16 cellular contexts compared by ENCODE assay signal in genomic region chr21:39029086-39029772, GRCh38.
A peak's percentile ranks its signal among the peaks of the same experiment; 100 is the strongest.
DNase-seq lines count a peak whose midpoint lies in the region; ATAC-seq and TF ChIP-seq lines count a peak whose summit lies in the region.
"Had no signal": no experiment of that assay in that cellular context is flagged by ENCODE, and none has a peak within 500 bp of the region (broad histone marks: within the 10 kb centered on the region; RNA-seq: fewer than 3 reads in every experiment).

No MANE protein-coding gene starts in this region.

- no peaks in the 10 kb centered on the region for H3K9me2 ChIP-seq in GM23248 (ENCODE audit: insufficient read depth)
- no peaks in the 10 kb centered on the region for H3K9me2 ChIP-seq in hepatocyte (replicated peaks; ENCODE audit: insufficient read depth)

- TF ChIP-seq CTCF in AG04449 (IDR thresholded peaks at IDR 0.05; ENCODE audit: insufficient read depth, low read length, missing control alignments), result no peak
- TF ChIP-seq CTCF in cardiac fibroblast (IDR thresholded peaks at IDR 0.05; ENCODE audit: low read depth, low read length), result no peak
- TF ChIP-seq CTCF in hepatocyte (IDR thresholded peaks at IDR 0.05; ENCODE audit: poor library complexity), result no peak

- peak overlapping the region; percentile 83 for H3K27ac ChIP-seq in GM23248
- peak overlapping the region; percentile 66 for H3K27ac ChIP-seq in hepatocyte

- H3K4me3 ChIP-seq in AG04449 (ENCODE audit: low read depth, low read length) (no peak overlapping the region), GM23248 (peak overlapping the region; percentile 31; the same call in 1 of the 2 replicates), cardiac fibroblast (replicated peaks in 1 of 2; ENCODE audit: low read depth in 2 of 2, low read length in 2 of 2) (no peak overlapping the region), hepatocyte (no peak overlapping the region)
- H3K4me3 ChIP-seq: skin epidermis had no signal

- H3K36me3 ChIP-seq in GM23248 (ENCODE audit: low read depth), result no peaks in the 10 kb centered on the region
- no peaks in the 10 kb centered on the region for H3K36me3 ChIP-seq in hepatocyte (replicated peaks; ENCODE audit: insufficient read depth, low read depth)

- CTCF ChIA-PET in AG04449 (lab: Yijun Ruan, JAX), result interaction anchor here (0.7 to 0.8 kb wide), 2 partner anchors 9 to 306 kb away, joined by 3 read pairs; no protein-coding TSS in a partner anchor

- peaks cover 18% of the 10 kb centered on the region for H3K4me1 ChIP-seq in GM23248 (ENCODE audit: insufficient read depth)
- peaks cover 29% of the 10 kb centered on the region for H3K4me1 ChIP-seq in hepatocyte (ENCODE audit: insufficient read depth)

- H3K9ac ChIP-seq in GM23248, result peak overlapping the region; percentile 64

- in situ Hi-C loops in GM23248 (cut with MboI), result no loop called here

- H4K20me1 ChIP-seq in GM23248 (ENCODE audit: insufficient read depth) (no peaks in the 10 kb centered on the region), hepatocyte (ENCODE audit: insufficient read depth, poor library complexity, severe bottlenecking) (no peaks in the 10 kb centered on the region)

- peak overlapping the region; percentile 60 for H3K4me2 ChIP-seq in GM23248 (ENCODE audit: unreplicated experiment)
- peak overlapping the region; percentile 10 for H3K4me2 ChIP-seq in hepatocyte

- H3K27me3 ChIP-seq in GM23248 (replicated peaks; ENCODE audit: insufficient read depth), result no peaks in the 10 kb centered on the region
- no peaks in the 10 kb centered on the region for H3K27me3 ChIP-seq in hepatocyte

- H2AFZ ChIP-seq in GM23248, result peak overlapping the region; percentile 72
- no peak overlapping the region for H2AFZ ChIP-seq in hepatocyte

- 7% methylated on average over 7 of the region's 7 CpGs for WGBS in GM23248 (ENCODE audit: low coverage in 1 of 2, low lambda C conversion rate in 2 of 2, missing lambda C conversion rate in 2 of 2), 2 experiments
- 33% methylated on average over 7 of the region's 7 CpGs for WGBS in hepatocyte (ENCODE audit: low lambda C conversion rate, missing lambda C conversion rate)

- DNase-seq in AG04449 (ENCODE audit: low read depth, low spot score), result peak; percentile 45
- DNase-seq in GM23248, result peak; percentile 69
- DNase-seq in cardiac fibroblast (ENCODE audit: low read depth in 2 of 2), result peak; percentile 32 to 82
- no peak for DNase-seq in hepatocyte (ENCODE audit: low spot score)
- no peak for DNase-seq in UCSD-AML1 (lab: John Stamatoyannopoulos, UW; ENCODE audit: unreplicated experiment)
- DNase-seq in activated gamma-delta T cell (lab: John Stamatoyannopoulos, UW), result no peak
- DNase-seq: activated CD4-positive, alpha-beta T cell treated with anti-CD3 and anti-CD28 coated beads for 4 hours; activated naive CD4-positive, alpha-beta T cell treated with anti-CD3 and anti-CD28 coated beads, Interleukin-2, amount 50 U/mL, for 16 hours; effector CD4-positive, alpha-beta T cell; NCI-H1694; NCI-H446; stimulated activated naive CD4-positive, alpha-beta T cell; T-helper 9 cell had no signal

- no peak for ATAC-seq in GM21717 (IDR thresholded peaks at IDR 0.05; ENCODE audit: unreplicated experiment)
- ATAC-seq in GM21529 (IDR thresholded peaks at IDR 0.05; ENCODE audit: unreplicated experiment), result no peak

- POLR2A ChIA-PET in AG04449 (lab: Yijun Ruan, JAX), result interaction anchor here (0.6 to 1.2 kb wide), 3 partner anchors 72 to 221 kb away, joined by 3 to 4 read pairs (median 3); no protein-coding TSS in a partner anchor

- H3K9me3 ChIP-seq in GM23248 (ENCODE audit: low read depth) (no peaks in the 10 kb centered on the region), hepatocyte (ENCODE audit: low read depth) (no peaks in the 10 kb centered on the region)

- H3F3A ChIP-seq in GM23248 (ENCODE audit: insufficient read depth), result peaks cover 27% of the 10 kb centered on the region

- H3K79me2 ChIP-seq in GM23248 (ENCODE audit: insufficient read depth) (no peaks in the 10 kb centered on the region), hepatocyte (no peaks in the 10 kb centered on the region)

Comparison
In these comparisons a context has a peak if more than half of its experiments do, and no peak if none do; other contexts are left out.
1. DNase-seq: peak in AG04449 (single experiment), GM23248 (single experiment) and cardiac fibroblast (2 of 2); none in hepatocyte (single experiment), UCSD-AML1 (single experiment) and activated gamma-delta T cell (single experiment).